Comparison of ENCODE assay signal across 8 cellular contexts in genomic region chr11:28110839-28111235, GRCh38. TPM values are rescaled to one million over a fixed set of nuclear protein-coding genes. Genes with fewer than 3 reads are reported as not detected.
A peak's percentile ranks its signal among the peaks of the same experiment; 100 is the strongest.
DNase-seq lines count a peak whose midpoint lies in the region; ATAC-seq and TF ChIP-seq lines count a peak whose summit lies in the region.

No MANE protein-coding gene starts in this region.

- peak overlapping the region; percentile 91 for H3K27ac Mint-ChIP-seq in stimulated activated naive CD8-positive, alpha-beta T cell treated with anti-CD3 and anti-CD28 coated beads, Interleukin-15, Interleukin-2, amounts not matched to agents 100 ng/mL and 50 ng/mL, for 24 hours
- peak overlapping the region; percentile 98 for H3K27ac Mint-ChIP-seq in memory B cell

- no peaks in the 10 kb centered on the region for H3K9me3 Mint-ChIP-seq in stimulated activated naive CD8-positive, alpha-beta T cell treated with anti-CD3 and anti-CD28 coated beads, Interleukin-15, Interleukin-2, amounts not matched to agents 100 ng/mL and 50 ng/mL, for 24 hours
- no peaks in the 10 kb centered on the region for H3K9me3 Mint-ChIP-seq in memory B cell

- no peaks in the 10 kb centered on the region for H3K9me3 ChIP-seq in body of pancreas

- no peak for TF ChIP-seq POLR2A in body of pancreas (IDR thresholded peaks at IDR 0.05)

- H3K27me3 ChIP-seq in body of pancreas: no peaks in the 10 kb centered on the region

- peaks cover 35% of the 10 kb centered on the region for H3K4me1 ChIP-seq in body of pancreas

- no peaks in the 10 kb centered on the region for H3K27me3 Mint-ChIP-seq in stimulated activated naive CD8-positive, alpha-beta T cell treated with anti-CD3 and anti-CD28 coated beads, Interleukin-15, Interleukin-2, amounts not matched to agents 100 ng/mL and 50 ng/mL, for 24 hours
- H3K27me3 Mint-ChIP-seq in memory B cell: no peaks in the 10 kb centered on the region

- DNase-seq in stimulated activated naive CD8-positive, alpha-beta T cell treated with anti-CD3 and anti-CD28 coated beads, Interleukin-15, Interleukin-2, amounts not matched to agents 100 U/mL and 50 U/mL, for 24 hours: no peak
- no peak for DNase-seq in body of pancreas
- DNase-seq in memory B cell (ENCODE audit: low spot score in 2 of 2): no peak
- no peak for DNase-seq in NCI-H446 (lab: John Stamatoyannopoulos, UW)
- no peak for DNase-seq in COLO829 (ENCODE audit: low spot score)
- DNase-seq in NCI-H524 (lab: John Stamatoyannopoulos, UW): no peak

- ATAC-seq in stimulated activated naive CD8-positive, alpha-beta T cell treated with anti-CD3 and anti-CD28 coated beads, Interleukin-15, Interleukin-2, amounts not matched to agents 100 U/mL and 50 U/mL, for 24 hours: no peak
- ATAC-seq in body of pancreas: no peak
- no peak for ATAC-seq in memory B cell (ENCODE audit: low read depth)
- ATAC-seq in HG03354 (IDR thresholded peaks at IDR 0.05; ENCODE audit: poor library complexity, severe bottlenecking, unreplicated experiment): no peak

- TF ChIP-seq CTCF in body of pancreas (IDR thresholded peaks at IDR 0.05): no peak

- peak overlapping the region; percentile 21 to 39 for H3K4me3 ChIP-seq in body of pancreas

- no peaks in the 10 kb centered on the region for H3K36me3 ChIP-seq in body of pancreas (replicated peaks in 1 of 2; ENCODE audit: insufficient read depth in 1 of 2, low read depth in 2 of 2)

- H3K27ac ChIP-seq in body of pancreas: peak overlapping the region; percentile 45 to 83 (median 79)

- H3K36me3 Mint-ChIP-seq in stimulated activated naive CD8-positive, alpha-beta T cell treated with anti-CD3 and anti-CD28 coated beads, Interleukin-15, Interleukin-2, amounts not matched to agents 100 ng/mL and 50 ng/mL, for 24 hours (ENCODE audit: low read depth): peaks cover 30% of the 10 kb centered on the region
- peaks cover 10% of the 10 kb centered on the region for H3K36me3 Mint-ChIP-seq in memory B cell

- H3K4me1 Mint-ChIP-seq in stimulated activated naive CD8-positive, alpha-beta T cell treated with anti-CD3 and anti-CD28 coated beads, Interleukin-15, Interleukin-2, amounts not matched to agents 100 ng/mL and 50 ng/mL, for 24 hours (ENCODE audit: low read depth): peaks cover 51% of the 10 kb centered on the region
- H3K4me1 Mint-ChIP-seq in memory B cell: peaks cover 27% of the 10 kb centered on the region

- H3K4me3 Mint-ChIP-seq in stimulated activated naive CD8-positive, alpha-beta T cell treated with anti-CD3 and anti-CD28 coated beads, Interleukin-15, Interleukin-2, amounts not matched to agents 100 ng/mL and 50 ng/mL, for 24 hours: peak overlapping the region; percentile 99
- H3K4me3 Mint-ChIP-seq in memory B cell: peak overlapping the region; percentile 96

- intact Hi-C loops in body of pancreas (cut with DNase I): no loop called here

RNA-seq across cellular contexts. Expression of gene METTL15, which starts 2.6 kb away (rescaled TPM):
- total RNA-seq in body of pancreas: 1 to 10 TPM; 5.2 to 8.2 TPM

RNA-seq across cellular contexts. Expression of gene KIF18A, which starts 2.9 kb away (rescaled TPM):
- under 1 TPM in 1 of 2 donors, not detected in 1; 0.52 TPM for total RNA-seq in body of pancreas
